ENCODE assay signal across 14 cellular contexts in the genomic region with DNA sequence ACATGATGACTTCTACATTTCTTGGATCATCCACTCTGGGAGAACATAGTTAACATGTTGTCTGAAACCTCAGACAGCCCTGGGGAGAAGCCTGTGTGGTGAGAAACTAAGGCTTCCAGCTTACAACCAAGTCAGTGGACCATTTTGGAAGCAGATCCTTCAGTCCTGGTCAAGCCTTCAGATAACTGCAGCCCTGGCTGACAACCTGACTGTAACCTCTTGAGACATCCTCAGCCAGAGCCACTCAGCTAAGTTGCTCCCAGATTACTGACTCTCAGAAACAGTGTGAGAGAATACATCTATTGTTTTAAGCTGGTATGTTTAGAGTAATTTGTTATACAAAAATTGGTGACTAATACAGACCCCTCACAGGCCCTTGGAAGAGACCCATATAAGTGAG.
"Had no signal": no experiment of that assay in that cellular context is flagged by ENCODE, and none has a peak within 500 bp of the region (broad histone marks: within the 10 kb centered on the region; RNA-seq: fewer than 3 reads in every experiment).

No MANE protein-coding gene starts in this region.

- ATAC-seq: activated CD8-positive, alpha-beta memory T cell treated with anti-CD3 and anti-CD28 coated beads, Interleukin-2, amount 10 ng/mL, durations not matched to agents 7 days and 5 days; lower lobe of right lung; mucosa of descending colon; sciatic nerve; stimulated activated naive CD8-positive, alpha-beta T cell treated with anti-CD3 and anti-CD28 coated beads, Interleukin-15, Interleukin-2, amounts not matched to agents 100 U/mL and 50 U/mL, for 24 hours had no signal

- H3K4me3 ChIP-seq: lower lobe of right lung, mucosa of descending colon, thoracic aorta had no signal

- H3K9me3 ChIP-seq: lower lobe of right lung, mucosa of descending colon, thoracic aorta had no signal

- DNase-seq: activated CD4-positive, alpha-beta T cell treated with anti-CD3 and anti-CD28 coated beads, Interleukin-2, amount 50 U/mL, for 48 hours; activated CD8-positive, alpha-beta memory T cell treated with anti-CD3 and anti-CD28 coated beads, Interleukin-2, amount 10 ng/mL, durations not matched to agents 7 days and 5 days; activated effector memory CD4-positive, alpha-beta T cell treated with Interleukin-2 at 50 U/mL for 16 hours; activated T-cell treated with anti-CD3 and anti-CD28 coated beads, Interleukin-2, amount 50 U/mL, for 24 hours; amniotic stem cell; endodermal cell; lower lobe of right lung; mucosa of descending colon; occipital lobe; stimulated activated CD4-positive, alpha-beta T cell treated with anti-CD3 and anti-CD28 coated beads, Interleukin-2, amount 100 ng/mL, for 48 hours; stimulated activated naive CD8-positive, alpha-beta T cell treated with anti-CD3 and anti-CD28 coated beads, Interleukin-15, Interleukin-2, amounts not matched to agents 100 U/mL and 50 U/mL, for 24 hours had no signal

- H3K4me1 ChIP-seq: lower lobe of right lung had no signal

- H3K27ac ChIP-seq: brain microvascular endothelial cell, lower lobe of right lung, thoracic aorta had no signal

- H3K27me3 ChIP-seq: brain microvascular endothelial cell had no signal

- H3K36me3 ChIP-seq: brain microvascular endothelial cell, lower lobe of right lung, thoracic aorta had no signal
